ENCODE assay signal across 3 cellular contexts in genomic region chr16:22124583-22125284, GRCh38.
A peak's percentile ranks its signal among the peaks of the same experiment; 100 is the strongest.
TF ChIP-seq lines count a peak whose summit lies in the region.

No MANE protein-coding gene starts in this region.

TF ChIP-seq in HepG2, 621 proteins besides CTCF, POLR2A, EP300 and RAD21 (continues in another document):
- TF ChIP-seq KDM4B (CRISPR knock-in tag; IDR thresholded peaks at IDR 0.05), result no peak
- TF ChIP-seq GATAD2A (CRISPR knock-in tag; IDR thresholded peaks at IDR 0.05), result no peak
- TF ChIP-seq ZNF24 (IDR thresholded peaks at IDR 0.05), result no peak
- TF ChIP-seq ZNF672 (CRISPR knock-in tag; IDR thresholded peaks at IDR 0.05), result no peak
- TF ChIP-seq DNMT1 (CRISPR knock-in tag; IDR thresholded peaks at IDR 0.05), result no peak
- TF ChIP-seq, protein P1, sequence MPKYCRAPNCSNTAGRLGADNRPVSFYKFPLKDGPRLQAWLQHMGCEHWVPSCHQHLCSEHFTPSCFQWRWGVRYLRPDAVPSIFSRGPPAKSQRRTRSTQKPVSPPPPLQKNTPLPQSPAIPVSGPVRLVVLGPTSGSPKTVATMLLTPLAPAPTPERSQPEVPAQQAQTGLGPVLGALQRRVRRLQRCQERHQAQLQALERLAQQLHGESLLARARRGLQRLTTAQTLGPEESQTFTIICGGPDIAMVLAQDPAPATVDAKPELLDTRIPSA (CRISPR knock-in tag; IDR thresholded peaks at IDR 0.05; ENCODE audit: borderline replicate concordance), result no peak
- no peak for TF ChIP-seq GPBP1L1 (CRISPR knock-in tag; IDR thresholded peaks at IDR 0.05)
- no peak for TF ChIP-seq THAP7 (CRISPR knock-in tag; IDR thresholded peaks at IDR 0.05)
- no peak for TF ChIP-seq ZSCAN25 (CRISPR knock-in tag; IDR thresholded peaks at IDR 0.05)

TF ChIP-seq in A549, 52 proteins besides CTCF, POLR2A, EP300 and RAD21:
- TF ChIP-seq ESRRA (IDR thresholded peaks at IDR 0.05; ENCODE audit: borderline replicate concordance, low read length) (no peak), FOSL2 (IDR thresholded peaks at IDR 0.05) (no peak), FOSL2 (CRISPR knock-in tag; IDR thresholded peaks at IDR 0.05) (no peak), NPAS2 (CRISPR knock-in tag; IDR thresholded peaks at IDR 0.05; ENCODE audit: borderline replicate concordance) (no peak), CEBPB (IDR thresholded peaks at IDR 0.05) (no peak), TFCP2L1 (CRISPR knock-in tag; IDR thresholded peaks at IDR 0.05) (no peak), ZFP36 (IDR thresholded peaks at IDR 0.05; ENCODE audit: borderline replicate concordance, partially characterized antibody) (peak; percentile 33), HDAC2 (IDR thresholded peaks at IDR 0.05) (no peak)

TF ChIP-seq in K562, 482 proteins besides CTCF, POLR2A, EP300 and RAD21:
- TF ChIP-seq ZNF695 (CRISPR knock-in tag; IDR thresholded peaks at IDR 0.05) (no peak), LARP7 (IDR thresholded peaks at IDR 0.05) (no peak), ARID3A (IDR thresholded peaks at IDR 0.05; ENCODE audit: borderline replicate concordance, low read depth, low read length) (no peak), ZNF3 (CRISPR knock-in tag; IDR thresholded peaks at IDR 0.05) (no peak), SNRNP70 (optimal IDR thresholded peaks at IDR 0.05; ENCODE audit: low read depth, low read length) (no peak), RBM25 (IDR thresholded peaks at IDR 0.05; ENCODE audit: low read depth, low read length, severe bottlenecking) (peak; percentile 79), ZKSCAN1 (IDR thresholded peaks at IDR 0.05; ENCODE audit: low read depth, low read length) (no peak), PRPF4 (IDR thresholded peaks at IDR 0.05; ENCODE audit: insufficient read depth, low read depth, low read length, poor library complexity, severe bottlenecking) (no peak), TCFL5 (CRISPR knock-in tag; conservative IDR thresholded peaks at IDR 0.05) (no peak), MEF2A (IDR thresholded peaks at IDR 0.05; ENCODE audit: control insufficient read depth, low read depth, low read length) (no peak), HDAC2 (IDR thresholded peaks at IDR 0.05) (no peak), ADNP (tag; IDR thresholded peaks at IDR 0.05) (0 out of 2 replicates have a peak, but pooled peaks have one; percentile 29), CBX8 (IDR thresholded peaks at IDR 0.05; ENCODE audit: borderline replicate concordance, extremely low read depth, low read depth, low read length, poor library complexity, severe bottlenecking) (peak; percentile 94), ZNF347 (CRISPR knock-in tag; IDR thresholded peaks at IDR 0.05; ENCODE audit: low read depth) (no peak), EGR1 (conservative IDR thresholded peaks at IDR 0.05) (no peak), TAF1 (IDR thresholded peaks at IDR 0.05; ENCODE audit: control insufficient read depth, extremely low read depth, insufficient read depth, low read length, severe bottlenecking) (no peak), ZNF316 (IDR thresholded peaks at IDR 0.05) (no peak), RNF2 (IDR thresholded peaks at IDR 0.05) (peak; percentile 34; the same call in 1 of the 2 replicates), TRIM28 (IDR thresholded peaks at IDR 0.05) (no peak), ZNF436 (CRISPR knock-in tag; IDR thresholded peaks at IDR 0.05) (no peak), ZFP36 (IDR thresholded peaks at IDR 0.05; ENCODE audit: low read depth, low read length, partially characterized antibody) (peak; percentile 22), MAFK (IDR thresholded peaks at IDR 0.05; ENCODE audit: low read length) (no peak), SRF (CRISPR knock-in tag; IDR thresholded peaks at IDR 0.05) (no peak), ZNF41 (CRISPR knock-in tag; conservative IDR thresholded peaks at IDR 0.05) (no peak), HDAC6 (IDR thresholded peaks at IDR 0.05; ENCODE audit: low read depth, low read length) (no peak), GATAD2B (IDR thresholded peaks at IDR 0.05; ENCODE audit: borderline replicate concordance) (no peak), PTBP1 (IDR thresholded peaks at IDR 0.05; ENCODE audit: low read depth, low read length) (no peak), ZNF707 (CRISPR knock-in tag; conservative IDR thresholded peaks at IDR 0.05) (no peak), MTA3 (IDR thresholded peaks at IDR 0.05; ENCODE audit: borderline replicate concordance) (no peak), BMI1 (IDR thresholded peaks at IDR 0.05; ENCODE audit: low read length) (0 out of 2 replicates have a peak, but pooled peaks have one; percentile 33), EP400 (IDR thresholded peaks at IDR 0.05) (no peak), MYC (IDR thresholded peaks at IDR 0.05; ENCODE audit: low read depth, low read length) (no peak), MYC (CRISPR knock-in tag; IDR thresholded peaks at IDR 0.05; ENCODE audit: borderline replicate concordance, low read depth) (no peak), ZNF77 (CRISPR knock-in tag; IDR thresholded peaks at IDR 0.05) (no peak), ZBTB2 (IDR thresholded peaks at IDR 0.05) (no peak), C11orf30 (IDR thresholded peaks at IDR 0.05; ENCODE audit: low read depth) (no peak), POLR3A (IDR thresholded peaks at IDR 0.05; ENCODE audit: borderline replicate concordance, extremely low read depth, insufficient read depth, insufficient read length) (no peak), L3MBTL2 (IDR thresholded peaks at IDR 0.05) (no peak), SMARCB1 (IDR thresholded peaks at IDR 0.05; ENCODE audit: insufficient read length, low read depth) (no peak)
- TF ChIP-seq, protein P2, sequence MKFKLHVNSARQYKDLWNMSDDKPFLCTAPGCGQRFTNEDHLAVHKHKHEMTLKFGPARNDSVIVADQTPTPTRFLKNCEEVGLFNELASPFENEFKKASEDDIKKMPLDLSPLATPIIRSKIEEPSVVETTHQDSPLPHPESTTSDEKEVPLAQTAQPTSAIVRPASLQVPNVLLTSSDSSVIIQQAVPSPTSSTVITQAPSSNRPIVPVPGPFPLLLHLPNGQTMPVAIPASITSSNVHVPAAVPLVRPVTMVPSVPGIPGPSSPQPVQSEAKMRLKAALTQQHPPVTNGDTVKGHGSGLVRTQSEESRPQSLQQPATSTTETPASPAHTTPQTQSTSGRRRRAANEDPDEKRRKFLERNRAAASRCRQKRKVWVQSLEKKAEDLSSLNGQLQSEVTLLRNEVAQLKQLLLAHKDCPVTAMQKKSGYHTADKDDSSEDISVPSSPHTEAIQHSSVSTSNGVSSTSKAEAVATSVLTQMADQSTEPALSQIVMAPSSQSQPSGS (CRISPR knock-in tag; IDR thresholded peaks at IDR 0.05), result no peak
- TF ChIP-seq, protein P3, sequence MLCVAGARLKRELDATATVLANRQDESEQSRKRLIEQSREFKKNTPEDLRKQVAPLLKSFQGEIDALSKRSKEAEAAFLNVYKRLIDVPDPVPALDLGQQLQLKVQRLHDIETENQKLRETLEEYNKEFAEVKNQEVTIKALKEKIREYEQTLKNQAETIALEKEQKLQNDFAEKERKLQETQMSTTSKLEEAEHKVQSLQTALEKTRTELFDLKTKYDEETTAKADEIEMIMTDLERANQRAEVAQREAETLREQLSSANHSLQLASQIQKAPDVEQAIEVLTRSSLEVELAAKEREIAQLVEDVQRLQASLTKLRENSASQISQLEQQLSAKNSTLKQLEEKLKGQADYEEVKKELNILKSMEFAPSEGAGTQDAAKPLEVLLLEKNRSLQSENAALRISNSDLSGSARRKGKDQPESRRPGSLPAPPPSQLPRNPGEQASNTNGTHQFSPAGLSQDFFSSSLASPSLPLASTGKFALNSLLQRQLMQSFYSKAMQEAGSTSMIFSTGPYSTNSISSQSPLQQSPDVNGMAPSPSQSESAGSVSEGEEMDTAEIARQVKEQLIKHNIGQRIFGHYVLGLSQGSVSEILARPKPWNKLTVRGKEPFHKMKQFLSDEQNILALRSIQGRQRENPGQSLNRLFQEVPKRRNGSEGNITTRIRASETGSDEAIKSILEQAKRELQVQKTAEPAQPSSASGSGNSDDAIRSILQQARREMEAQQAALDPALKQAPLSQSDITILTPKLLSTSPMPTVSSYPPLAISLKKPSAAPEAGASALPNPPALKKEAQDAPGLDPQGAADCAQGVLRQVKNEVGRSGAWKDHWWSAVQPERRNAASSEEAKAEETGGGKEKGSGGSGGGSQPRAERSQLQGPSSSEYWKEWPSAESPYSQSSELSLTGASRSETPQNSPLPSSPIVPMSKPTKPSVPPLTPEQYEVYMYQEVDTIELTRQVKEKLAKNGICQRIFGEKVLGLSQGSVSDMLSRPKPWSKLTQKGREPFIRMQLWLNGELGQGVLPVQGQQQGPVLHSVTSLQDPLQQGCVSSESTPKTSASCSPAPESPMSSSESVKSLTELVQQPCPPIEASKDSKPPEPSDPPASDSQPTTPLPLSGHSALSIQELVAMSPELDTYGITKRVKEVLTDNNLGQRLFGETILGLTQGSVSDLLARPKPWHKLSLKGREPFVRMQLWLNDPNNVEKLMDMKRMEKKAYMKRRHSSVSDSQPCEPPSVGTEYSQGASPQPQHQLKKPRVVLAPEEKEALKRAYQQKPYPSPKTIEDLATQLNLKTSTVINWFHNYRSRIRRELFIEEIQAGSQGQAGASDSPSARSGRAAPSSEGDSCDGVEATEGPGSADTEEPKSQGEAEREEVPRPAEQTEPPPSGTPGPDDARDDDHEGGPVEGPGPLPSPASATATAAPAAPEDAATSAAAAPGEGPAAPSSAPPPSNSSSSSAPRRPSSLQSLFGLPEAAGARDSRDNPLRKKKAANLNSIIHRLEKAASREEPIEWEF (CRISPR knock-in tag; IDR thresholded peaks at IDR 0.05), result no peak
- TF ChIP-seq, protein P4, sequence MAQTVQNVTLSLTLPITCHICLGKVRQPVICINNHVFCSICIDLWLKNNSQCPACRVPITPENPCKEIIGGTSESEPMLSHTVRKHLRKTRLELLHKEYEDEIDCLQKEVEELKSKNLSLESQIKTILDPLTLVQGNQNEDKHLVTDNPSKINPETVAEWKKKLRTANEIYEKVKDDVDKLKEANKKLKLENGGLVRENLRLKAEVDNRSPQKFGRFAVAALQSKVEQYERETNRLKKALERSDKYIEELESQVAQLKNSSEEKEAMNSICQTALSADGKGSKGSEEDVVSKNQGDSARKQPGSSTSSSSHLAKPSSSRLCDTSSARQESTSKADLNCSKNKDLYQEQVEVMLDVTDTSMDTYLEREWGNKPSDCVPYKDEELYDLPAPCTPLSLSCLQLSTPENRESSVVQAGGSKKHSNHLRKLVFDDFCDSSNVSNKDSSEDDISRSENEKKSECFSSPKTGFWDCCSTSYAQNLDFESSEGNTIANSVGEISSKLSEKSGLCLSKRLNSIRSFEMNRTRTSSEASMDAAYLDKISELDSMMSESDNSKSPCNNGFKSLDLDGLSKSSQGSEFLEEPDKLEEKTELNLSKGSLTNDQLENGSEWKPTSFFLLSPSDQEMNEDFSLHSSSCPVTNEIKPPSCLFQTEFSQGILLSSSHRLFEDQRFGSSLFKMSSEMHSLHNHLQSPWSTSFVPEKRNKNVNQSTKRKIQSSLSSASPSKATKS (CRISPR knock-in tag; IDR thresholded peaks at IDR 0.05), result no peak
